10 cellular contexts compared by ENCODE assay signal in the genomic region with DNA sequence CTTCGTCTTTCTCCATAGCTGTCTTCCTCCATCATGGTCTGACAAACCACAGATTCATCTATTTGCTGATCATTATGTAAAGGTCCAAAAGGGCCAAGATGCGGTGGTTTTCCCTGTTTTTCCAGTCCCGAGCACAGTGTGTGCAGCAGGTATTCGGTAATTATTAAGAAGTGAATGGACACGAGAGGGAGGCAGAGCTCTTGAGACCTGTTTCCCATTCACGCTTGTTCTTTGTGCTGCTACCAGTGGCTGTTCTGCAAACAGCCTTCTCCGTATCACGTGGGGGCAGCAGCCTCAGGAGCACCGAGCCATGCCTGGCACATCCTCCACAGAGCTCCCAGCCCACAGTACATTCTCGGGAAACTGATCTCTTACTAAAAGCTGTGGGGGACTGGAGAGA. TPM values are rescaled to one million over a fixed set of nuclear protein-coding genes. Genes with fewer than 3 reads are reported as not detected.
DNase-seq lines count a peak whose midpoint lies in the region; ATAC-seq and TF ChIP-seq lines count a peak whose summit lies in the region.
"Had no signal": no experiment of that assay in that cellular context is flagged by ENCODE, and none has a peak within 500 bp of the region (broad histone marks: within the 10 kb centered on the region; RNA-seq: fewer than 3 reads in every experiment).

No MANE protein-coding gene starts in this region.

- WGBS in heart right ventricle, 2 donors: 59 to 60% methylated on average over 10 of the region's 10 CpGs

- H3K9me3 ChIP-seq in heart right ventricle: no peaks in the 10 kb centered on the region

- DNase-seq in HT1080 (ENCODE audit: low read depth) (peak; percentile 43), NCI-H69 (lab: John Stamatoyannopoulos, UW) (peak; percentile 66), heart right ventricle (no peak), sciatic nerve (ENCODE audit: low spot score) (no peak), HuH-7 (ENCODE audit: low spot score) (no peak), T1000 (lab: John Stamatoyannopoulos, UW) (no peak)
- DNase-seq: cortex of kidney, MM.1S, SW 1271 had no signal

- H3K27me3 ChIP-seq in heart right ventricle: no peaks in the 10 kb centered on the region

- intact Hi-C loops in heart right ventricle (cut with DNase I) (loop anchor here in 1 of 10 donors (10.0 kb wide), 1 partner anchor 83 kb away; no protein-coding TSS in a partner anchor), sciatic nerve (cut with DNase I) (no loop called here)

- H3K4me1 ChIP-seq in heart right ventricle: peaks cover 0 to 7% (median 0%) of the 10 kb centered on the region in 9 donors

- peak in 2 of 9 donors; percentile 23 to 31 for TF ChIP-seq CTCF in heart right ventricle (IDR thresholded peaks at IDR 0.05)

- no peak overlapping the region for H3K4me3 ChIP-seq in heart right ventricle

- ATAC-seq in heart right ventricle (peak in 7 of 8 donors; percentile 43 to 84 (median 68)), sciatic nerve (peak; percentile 51), HG02870 (IDR thresholded peaks at IDR 0.05; ENCODE audit: unreplicated experiment) (no peak)

- no peak overlapping the region for H3K27ac ChIP-seq in heart right ventricle

- H3K36me3 ChIP-seq in heart right ventricle: no peaks in the 10 kb centered on the region

RNA-seq across cellular contexts. Expression of a gene that starts 50.3 kb away (rescaled TPM):
- total RNA-seq in HT1080 (2014; rRNA removed; shearing (Covaris generic)): not detected in 2 replicates
- polyA plus RNA-seq in HT1080 (2015; cell fraction: cytosol; rRNA removed): not detected in 2 replicates
- not detected in 2 replicates for polyA plus RNA-seq in HT1080 (2015; cell fraction: nucleus; rRNA removed)
- total RNA-seq in heart right ventricle (not detected), sciatic nerve (not detected)
- polyA plus RNA-seq in heart right ventricle: not detected

Comparison
In these comparisons a context has a peak if more than half of its experiments do, and no peak if none do; other contexts are left out.
1. DNase-seq: peak in HT1080 (single experiment) and NCI-H69 (single experiment); none in heart right ventricle (0 of 2), sciatic nerve (single experiment), HuH-7 (single experiment) and T1000 (single experiment).